Comparison of ENCODE assay signal across 28 cellular contexts in genomic region chr1:39795651-39796050, GRCh38. TPM values are rescaled to one million over a fixed set of nuclear protein-coding genes. Genes with fewer than 3 reads are reported as not detected.
"Had no signal": no experiment of that assay in that cellular context is flagged by ENCODE, and none has a peak within 500 bp of the region (broad histone marks: within the 10 kb centered on the region; RNA-seq: fewer than 3 reads in every experiment).

No MANE protein-coding gene starts in this region.

- H3K4me1 ChIP-seq: neural progenitor cell, parathyroid adenoma, prostate gland, tibial artery had no signal

- H3K79me2 ChIP-seq: parathyroid adenoma had no signal

- H2AFZ ChIP-seq: neural progenitor cell, parathyroid adenoma had no signal

- H3K4me3 ChIP-seq: dorsolateral prefrontal cortex, gastrocnemius medialis, neural progenitor cell, prostate gland, right atrium auricular region, stomach, tibial artery had no signal

- H3K27ac Mint-ChIP-seq: endodermal cell; naive thymus-derived CD4-positive, alpha-beta T cell; nephron; neural progenitor cell; stimulated activated effector memory CD8-positive, alpha-beta T cell treated with anti-CD3 and anti-CD28 coated beads, Interleukin-12 subunit alpha, Interleukin-12 subunit beta, amount 100 ng/mL, for 72 hours; type B pancreatic cell had no signal

- DNase-seq: dorsolateral prefrontal cortex; effector CD4-positive, alpha-beta T cell; endodermal cell; foreskin fibroblast; gastrocnemius medialis; head of caudate nucleus; left cardiac atrium; left ventricle myocardium superior; mesenchymal stem cell; midbrain; naive thymus-derived CD4-positive, alpha-beta T cell; stimulated activated CD4-positive, alpha-beta T cell treated with anti-CD3 and anti-CD28 coated beads, Interleukin-2, amount 100 ng/mL, for 24 hours; stimulated activated CD4-positive, alpha-beta T cell treated with anti-CD3 and anti-CD28 coated beads, Interleukin-4, amount 100 ng/mL, for 24 hours; stimulated activated naive CD4-positive, alpha-beta T cell treated with Interleukin-2 at 50 U/mL for 16 hours; stomach; tibial artery had no signal

- H3K9me3 Mint-ChIP-seq: endodermal cell; naive thymus-derived CD4-positive, alpha-beta T cell; neural progenitor cell; stimulated activated effector memory CD8-positive, alpha-beta T cell treated with anti-CD3 and anti-CD28 coated beads, Interleukin-12 subunit alpha, Interleukin-12 subunit beta, amount 100 ng/mL, for 72 hours; type B pancreatic cell had no signal

- H3K9me3 ChIP-seq: gastrocnemius medialis, prostate gland, right atrium auricular region, stomach, tibial artery had no signal

- H3K4me3 Mint-ChIP-seq: endodermal cell; naive thymus-derived CD4-positive, alpha-beta T cell; nephron; neural progenitor cell; stimulated activated effector memory CD8-positive, alpha-beta T cell treated with anti-CD3 and anti-CD28 coated beads, Interleukin-12 subunit alpha, Interleukin-12 subunit beta, amount 100 ng/mL, for 72 hours; type B pancreatic cell had no signal

- ATAC-seq: esophagus mucosa; gastrocnemius medialis; left cardiac atrium; left ventricle myocardium superior; naive thymus-derived CD4-positive, alpha-beta T cell; sciatic nerve; stimulated activated effector memory CD8-positive, alpha-beta T cell treated with anti-CD3 and anti-CD28 coated beads, Interleukin-12 subunit alpha, Interleukin-12 subunit beta, amount 100 ng/mL, for 72 hours had no signal

- H3K4me1 Mint-ChIP-seq: endodermal cell, nephron, neural progenitor cell had no signal

- H3K27me3 ChIP-seq: dorsolateral prefrontal cortex, gastrocnemius medialis, right atrium auricular region had no signal

- H3K36me3 ChIP-seq: gastrocnemius medialis, neural progenitor cell, prostate gland, right atrium auricular region, stomach, tibial artery had no signal

- H3K27ac ChIP-seq: dorsolateral prefrontal cortex, epithelial cell of prostate, gastrocnemius medialis, neural progenitor cell, parathyroid adenoma, prostate gland, right atrium auricular region, stomach, tibial artery had no signal

- H3K4me2 ChIP-seq: neural progenitor cell had no signal

- H3K36me3 Mint-ChIP-seq: neural progenitor cell; stimulated activated effector memory CD8-positive, alpha-beta T cell treated with anti-CD3 and anti-CD28 coated beads, Interleukin-12 subunit alpha, Interleukin-12 subunit beta, amount 100 ng/mL, for 72 hours; type B pancreatic cell had no signal

RNA-seq across cellular contexts. Expression of gene BMP8B, which starts 7.0 kb away (rescaled TPM):
- total RNA-seq: glomerular endothelial cell had no signal

RNA-seq across cellular contexts. Expression of gene OXCT2, which starts 24.5 kb away (rescaled TPM):
- total RNA-seq: skeletal muscle tissue had no signal
- polyA plus RNA-seq: naive thymus-derived CD4-positive, alpha-beta T cell had no signal
